ENCODE assay signal across 1 cellular context in genomic region chr4:10056334-10057022, GRCh38.
TF ChIP-seq lines count a peak whose summit lies in the region.

No MANE protein-coding gene starts in this region.

TF ChIP-seq in K562, 482 proteins besides CTCF, POLR2A, EP300 and RAD21 (continued from another document):
- no peak for TF ChIP-seq ARID3B (CRISPR knock-in tag; IDR thresholded peaks at IDR 0.05; ENCODE audit: borderline replicate concordance)
- TF ChIP-seq HDAC1 (IDR thresholded peaks at IDR 0.05) = no peak
- TF ChIP-seq ZNF609 (CRISPR knock-in tag; IDR thresholded peaks at IDR 0.05; ENCODE audit: borderline replicate concordance) = no peak
- no peak for TF ChIP-seq ATF3 (IDR thresholded peaks at IDR 0.05)
- TF ChIP-seq ATF3 (CRISPR knock-in tag; conservative IDR thresholded peaks at IDR 0.05) = no peak
- no peak for TF ChIP-seq MAZ (CRISPR knock-in tag; conservative IDR thresholded peaks at IDR 0.05 in 1 of 2, IDR thresholded peaks at IDR 0.05 in 1 of 2)
